In the genomic region with DNA sequence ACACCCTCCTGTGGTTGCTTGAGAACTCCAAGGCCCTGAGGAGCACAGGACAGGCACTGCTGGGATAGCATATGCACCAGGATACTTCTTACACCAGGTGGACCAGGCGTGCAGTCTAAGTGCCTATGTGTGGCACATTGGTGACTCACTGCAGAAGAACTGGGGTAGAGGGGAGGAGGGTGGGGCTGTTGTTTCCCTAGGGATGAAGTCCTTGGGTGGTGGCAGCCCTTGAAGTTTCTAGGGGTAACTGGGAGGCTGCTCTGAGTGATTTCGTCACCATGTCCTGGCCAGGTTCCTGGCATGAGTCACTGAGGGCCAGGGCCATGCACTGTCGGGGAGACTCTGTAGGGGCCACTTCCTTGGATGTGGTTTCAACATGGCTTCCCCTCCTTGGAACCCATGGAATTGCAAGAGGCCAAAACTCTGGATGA, we compare ENCODE assay signal across 9 cellular contexts. TPM values are rescaled to one million over a fixed set of nuclear protein-coding genes. Genes with fewer than 3 reads are reported as not detected.
DNase-seq lines count a peak whose midpoint lies in the region; ATAC-seq, FAIRE-seq and TF ChIP-seq lines count a peak whose summit lies in the region.
"Had no signal": no experiment of that assay in that cellular context is flagged by ENCODE, and none has a peak within 500 bp of the region (broad histone marks: within the 10 kb centered on the region; RNA-seq: fewer than 3 reads in every experiment).

No MANE protein-coding gene starts in this region.

- H3K9me3 ChIP-seq in colonic mucosa (no peaks in the 10 kb centered on the region), keratinocyte (ENCODE audit: control insufficient read depth, low read depth, low read length) (no peaks in the 10 kb centered on the region), vagina (no peaks in the 10 kb centered on the region)
- H3K9me3 ChIP-seq: ascending aorta had no signal

- H3K9ac ChIP-seq in colonic mucosa (ENCODE audit: low read depth in 2 of 2, low read length in 2 of 2) = no peak overlapping the region
- no peak overlapping the region for H3K9ac ChIP-seq in keratinocyte (ENCODE audit: control insufficient read depth, extremely low read depth, insufficient read depth, low read length)

- peaks cover 22% of the 10 kb centered on the region for H3K4me1 ChIP-seq in colonic mucosa
- peaks cover 25% of the 10 kb centered on the region for H3K4me1 ChIP-seq in keratinocyte (ENCODE audit: control insufficient read depth, extremely low read depth, insufficient read depth, low read length)
- H3K4me1 ChIP-seq in vagina = peaks cover 58% of the 10 kb centered on the region

- H3K27ac Mint-ChIP-seq in endothelial cell (ENCODE audit: unreplicated experiment) = no peak overlapping the region
- H3K27ac Mint-ChIP-seq: activated CD4-positive, alpha-beta memory T cell treated with anti-CD3 and anti-CD28 coated beads, Interleukin-2, amount 10 ng/mL, durations not matched to agents 7 days and 5 days had no signal

- no peak overlapping the region for H3K4me3 Mint-ChIP-seq in endothelial cell (ENCODE audit: unreplicated experiment)
- H3K4me3 Mint-ChIP-seq: activated CD4-positive, alpha-beta memory T cell treated with anti-CD3 and anti-CD28 coated beads, Interleukin-2, amount 10 ng/mL, durations not matched to agents 7 days and 5 days had no signal

- peak; percentile 98 for DNase-seq in M059J (ENCODE audit: low read depth)
- peak; percentile 88 for DNase-seq in colonic mucosa
- no peak for DNase-seq in keratinocyte (ENCODE audit: low read depth, low spot score)
- DNase-seq in vagina (ENCODE audit: extremely low spot score in 2 of 2) = no peak
- no peak for DNase-seq in endothelial cell (ENCODE audit: low spot score)
- DNase-seq in GM12892 (ENCODE audit: insufficient read length) = no peak
- DNase-seq: activated CD4-positive, alpha-beta memory T cell treated with anti-CD3 and anti-CD28 coated beads, Interleukin-2, amount 10 ng/mL, durations not matched to agents 7 days and 5 days had no signal

- H4K20me1 ChIP-seq in keratinocyte (ENCODE audit: control insufficient read depth, extremely low read depth, insufficient read depth, low read length) = no peaks in the 10 kb centered on the region

- H3K4me3 ChIP-seq in colonic mucosa = no peak overlapping the region
- no peak overlapping the region for H3K4me3 ChIP-seq in keratinocyte (ENCODE audit: control insufficient read depth in 2 of 3, extremely low read depth in 1 of 3, insufficient read depth in 2 of 3, low read depth in 1 of 3, low read length in 3 of 3)
- no peak overlapping the region for H3K4me3 ChIP-seq in vagina
- H3K4me3 ChIP-seq: ascending aorta had no signal

- dilution Hi-C loops in keratinocyte (cut with MboI; ENCODE audit: extremely low pct_ligation_motif_present, low sequenced_read_pairs) = no loop called here

- H3K9me1 ChIP-seq in keratinocyte (ENCODE audit: control insufficient read depth, extremely low read depth, insufficient read depth, low read length) = no peaks in the 10 kb centered on the region

- no peak for TF ChIP-seq CTCF in colonic mucosa (IDR thresholded peaks at IDR 0.05)
- peak in 2 of 3 experiments; percentile 10 to 11 for TF ChIP-seq CTCF in keratinocyte (optimal IDR thresholded peaks at IDR 0.05 in 1 of 3, IDR thresholded peaks at IDR 0.05 in 1 of 3, conservative IDR thresholded peaks at IDR 0.05 in 1 of 3; ENCODE audit: extremely low read depth in 1 of 3, insufficient read depth in 2 of 3, low read length in 3 of 3)
- no peak for TF ChIP-seq CTCF in vagina (IDR thresholded peaks at IDR 0.05)
- no peak for TF ChIP-seq CTCF in endothelial cell (IDR thresholded peaks at IDR 0.05; ENCODE audit: unreplicated experiment)

- peaks cover 49% of the 10 kb centered on the region for H3K36me3 Mint-ChIP-seq in endothelial cell (ENCODE audit: low read depth, unreplicated experiment)

- H3K36me3 ChIP-seq in colonic mucosa (no peaks in the 10 kb centered on the region), keratinocyte (ENCODE audit: control insufficient read depth in 2 of 2, extremely low read depth in 1 of 2, insufficient read depth in 2 of 2, low read length in 2 of 2) (no peaks in the 10 kb centered on the region), vagina (no peaks in the 10 kb centered on the region)
- H3K36me3 ChIP-seq: ascending aorta had no signal

- H3K4me1 Mint-ChIP-seq in endothelial cell (ENCODE audit: unreplicated experiment) = peaks cover 27% of the 10 kb centered on the region
- H3K4me1 Mint-ChIP-seq: activated CD4-positive, alpha-beta memory T cell treated with anti-CD3 and anti-CD28 coated beads, Interleukin-2, amount 10 ng/mL, durations not matched to agents 7 days and 5 days had no signal

- ATAC-seq in HG02610 (IDR thresholded peaks at IDR 0.05; ENCODE audit: unreplicated experiment) = no peak

- no peak for TF ChIP-seq POLR2A in vagina (IDR thresholded peaks at IDR 0.05)
- no peak for TF ChIP-seq POLR2A in GM12892 (IDR thresholded peaks at IDR 0.05; ENCODE audit: low read depth, low read length)

- no peak overlapping the region for H2AFZ ChIP-seq in keratinocyte (ENCODE audit: control insufficient read depth, low read length)

- intact Hi-C loops in colonic mucosa (cut with DNase I) (no loop called here), vagina (cut with DNase I) (no loop called here)

- H3K4me2 ChIP-seq in keratinocyte (ENCODE audit: control insufficient read depth, extremely low read depth, insufficient read depth, low read depth, low read length) = peak overlapping the region; percentile 12

- no peaks in the 10 kb centered on the region for H3K79me2 ChIP-seq in keratinocyte (ENCODE audit: control insufficient read depth, insufficient read depth, low read length)

- H3K27ac ChIP-seq in colonic mucosa = peak overlapping the region; percentile 55
- H3K27ac ChIP-seq in keratinocyte (ENCODE audit: control insufficient read depth, insufficient read depth, low read length) = no peak overlapping the region
- peak overlapping the region; percentile 85 for H3K27ac ChIP-seq in vagina
- H3K27ac ChIP-seq: ascending aorta had no signal

- peaks cover 1% of the 10 kb centered on the region for H3K27me3 Mint-ChIP-seq in endothelial cell (ENCODE audit: unreplicated experiment)

- FAIRE-seq in keratinocyte (lab: Jason Lieb, UNC) = peak; percentile 20
- FAIRE-seq in GM12892 (lab: Jason Lieb, UNC) = no peak

- no peaks in the 10 kb centered on the region for H3K9me3 Mint-ChIP-seq in endothelial cell (ENCODE audit: unreplicated experiment)
- H3K9me3 Mint-ChIP-seq: activated CD4-positive, alpha-beta memory T cell treated with anti-CD3 and anti-CD28 coated beads, Interleukin-2, amount 10 ng/mL, durations not matched to agents 7 days and 5 days had no signal

- H3K27me3 ChIP-seq in colonic mucosa = no peaks in the 10 kb centered on the region
- no peaks in the 10 kb centered on the region for H3K27me3 ChIP-seq in keratinocyte (ENCODE audit: control insufficient read depth, extremely low read depth, insufficient read depth, low read length)
- H3K27me3 ChIP-seq in vagina = no peaks in the 10 kb centered on the region
- H3K27me3 ChIP-seq: ascending aorta had no signal

RNA-seq across cellular contexts. Expression of gene MYZAP, which starts 15.9 kb away (rescaled TPM):
- total RNA-seq in M059J (2014; rRNA removed; shearing (Covaris generic)) = 7.9 and 8.2 TPM in 2 replicates
- 10 to 100 TPM; 11.7 to 12.2 TPM for total RNA-seq in colonic mucosa
- 1.1 to 1.8 TPM (median 1.3 TPM) in 3 replicates for polyA plus RNA-seq in keratinocyte
- 3.9 TPM for polyA plus RNA-seq in keratinocyte (2011; ENCODE audit: low read depth)
- polyA plus RNA-seq in keratinocyte (2011; cell fraction: cytosol; rRNA removed) = 0.86 and 1.5 TPM in 2 replicates
- 0.96 and 1.4 TPM in 2 replicates for polyA plus RNA-seq in keratinocyte (2011; cell fraction: nucleus; rRNA removed)
- polyA plus RNA-seq in keratinocyte (2012; ENCODE audit: low replicate concordance) = 0.92 and 4.7 TPM in 2 replicates
- polyA minus RNA-seq in keratinocyte = 0.16 to 0.33 TPM (median 0.30 TPM) in 3 replicates
- polyA minus RNA-seq in keratinocyte (2011; cell fraction: cytosol; rRNA and poly(A)+ RNA removed) = not detected
- polyA minus RNA-seq in keratinocyte (2011; cell fraction: nucleus; rRNA and poly(A)+ RNA removed) = 0.63 TPM in 1 of 2 replicates, not detected in the other
- 15.2 TPM for total RNA-seq in vagina
- total RNA-seq in endothelial cell (ENCODE audit: unreplicated experiment) = 55.3 TPM
- polyA plus RNA-seq in GM12892 (2012; ENCODE audit: missing spikeins) = not detected

Comparison
In these comparisons a context has a peak if more than half of its experiments do, and no peak if none do; other contexts are left out.
1. DNase-seq: peak in M059J (single experiment) and colonic mucosa (single experiment); none in keratinocyte (single experiment), vagina (0 of 2), endothelial cell (single experiment) and GM12892 (single experiment).
2. CTCF ChIP-seq: peak in keratinocyte (2 of 3); none in colonic mucosa (single experiment), vagina (0 of 3) and endothelial cell (single experiment).